Comparison of ENCODE assay signal across 8 cellular contexts in the genomic region with DNA sequence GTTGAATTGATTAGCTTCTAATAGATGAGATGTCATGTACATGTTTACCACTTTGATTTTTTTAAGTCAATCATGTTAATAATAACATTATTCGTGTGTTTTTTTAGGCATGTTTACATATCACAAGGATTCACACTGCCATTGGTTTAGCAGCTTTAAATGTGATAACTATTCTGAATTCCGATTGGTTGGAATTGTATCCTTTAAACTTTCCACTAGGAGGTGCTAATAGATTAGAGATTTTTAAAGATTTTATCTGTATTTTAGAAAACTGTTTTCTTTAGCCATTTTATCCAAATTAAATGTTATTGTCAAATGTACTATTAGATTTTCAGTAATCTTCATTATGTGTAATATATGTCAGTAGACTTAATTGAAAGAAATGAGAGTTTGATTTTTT.
DNase-seq lines count a peak whose midpoint lies in the region; ATAC-seq and TF ChIP-seq lines count a peak whose summit lies in the region.

No MANE protein-coding gene starts in this region.

- intact Hi-C loops in prostate gland (cut with DNase I), result loop anchor here (5.0 kb wide), 1 partner anchor 139 kb away; the partner anchor contains the start of gene PPP1R3C

- TF ChIP-seq CTCF in GM13976 (IDR thresholded peaks at IDR 0.05; ENCODE audit: borderline replicate concordance, control extremely low read depth, extremely low read depth, insufficient read depth, missing control alignments), result no peak
- TF ChIP-seq CTCF in prostate gland (IDR thresholded peaks at IDR 0.05), result peak in 3 of 4 experiments; percentile 27 to 63 (median 58)

- no peaks in the 10 kb centered on the region for H3K4me1 ChIP-seq in prostate gland (replicated peaks)

- DNase-seq in GM13976 (ENCODE audit: low spot score) (peak; percentile 22), NCI-H69 (lab: John Stamatoyannopoulos, UW) (peak; percentile 10), prostate gland (ENCODE audit: low spot score) (no peak), SIG-M5 (lab: John Stamatoyannopoulos, UW) (no peak)
- no peak for DNase-seq in activated CD4-positive, alpha-beta T cell treated with anti-CD3 and anti-CD28 coated beads, Interleukin-2, amount 50 U/mL, for 1 hour

- ATAC-seq in esophagus mucosa (peak; percentile 37), GM18502 (IDR thresholded peaks at IDR 0.05; ENCODE audit: poor library complexity, unreplicated experiment) (no peak), GM18907 (IDR thresholded peaks at IDR 0.05; ENCODE audit: unreplicated experiment) (no peak)

- no peak overlapping the region for H3K27ac ChIP-seq in prostate gland

- no peaks in the 10 kb centered on the region for H3K36me3 ChIP-seq in prostate gland

- no peaks in the 10 kb centered on the region for H3K27me3 ChIP-seq in prostate gland (replicated peaks; ENCODE audit: insufficient read depth)

- no peak for TF ChIP-seq POLR2A in prostate gland (IDR thresholded peaks at IDR 0.05)

- H3K4me3 ChIP-seq in prostate gland, result no peak overlapping the region

- in situ Hi-C loops in GM13976 (cut with MboI; ENCODE audit: low sequenced_read_pairs, unreplicated experiment), result no loop called here

- no peaks in the 10 kb centered on the region for H3K9me3 ChIP-seq in prostate gland

- 59% methylated on average over 2 of the region's 2 CpGs for WGBS in prostate gland

Comparison
In these comparisons a context has a peak if more than half of its experiments do, and no peak if none do; other contexts are left out.
1. DNase-seq: peak in GM13976 (single experiment) and NCI-H69 (single experiment); none in prostate gland (single experiment), activated CD4-positive, alpha-beta T cell treated with anti-CD3 and anti-CD28 coated beads, Interleukin-2, amount 50 U/mL, for 1 hour (single experiment) and SIG-M5 (single experiment).